8 cellular contexts compared by ENCODE assay signal in genomic region chr1:207752456-207753132, GRCh38. TPM values are rescaled to one million over a fixed set of nuclear protein-coding genes. Genes with fewer than 3 reads are reported as not detected.
DNase-seq lines count a peak whose midpoint lies in the region; ATAC-seq and TF ChIP-seq lines count a peak whose summit lies in the region.

No MANE protein-coding gene starts in this region.

- POLR2A ChIA-PET in naive thymus-derived CD4-positive, alpha-beta T cell (lab: Charles Lee), result interaction anchor here (0.7 to 1.7 kb wide), 3 partner anchors 12 to 71 kb away, joined by 3 to 6 read pairs (median 5); no protein-coding TSS in a partner anchor

- peak overlapping the region; percentile 98 for H3K4me3 ChIP-seq in HUES48 (ENCODE audit: low read depth, low read length)
- H3K4me3 ChIP-seq in epithelial cell of proximal tubule (ENCODE audit: low read depth, low read length), result peak overlapping the region; percentile 92
- H3K4me3 ChIP-seq in naive thymus-derived CD4-positive, alpha-beta T cell (ENCODE audit: low read length), result peak overlapping the region; percentile 92
- H3K4me3 ChIP-seq in thyroid gland (replicated peaks in 1 of 3), result peak overlapping the region; percentile 57 to 94 (median 67)

- H3K4me1 ChIP-seq in HUES48 (ENCODE audit: control insufficient read depth, insufficient read depth, low read length), result peaks cover 49% of the 10 kb centered on the region
- peaks cover 27 to 50% of the 10 kb centered on the region in 2 donors for H3K4me1 ChIP-seq in naive thymus-derived CD4-positive, alpha-beta T cell (ENCODE audit: control insufficient read depth in 2 of 2, insufficient read depth in 2 of 2, low read length in 2 of 2)
- H3K4me1 ChIP-seq in thyroid gland, result peaks cover 40 to 56% of the 10 kb centered on the region in 2 donors

- DNase-seq in DMS53 (lab: John Stamatoyannopoulos, UW) (peak; percentile 81), epithelial cell of proximal tubule (ENCODE audit: low read depth) (no peak), thyroid gland (peak; percentile 63 to 70)
- peak; percentile 18 to 35 for DNase-seq in activated CD4-positive, alpha-beta T cell treated with anti-CD3 and anti-CD28 coated beads for 4 hours
- peak in 5 of 9 donors; percentile 11 to 56 (median 16) for DNase-seq in naive thymus-derived CD4-positive, alpha-beta T cell
- no peak for DNase-seq in effector CD4-positive, alpha-beta T cell

- 1% methylated on average over 22 to 26 of the region's 33 CpGs for WGBS in thyroid gland, 2 donors

- no peaks in the 10 kb centered on the region for H3K27me3 Mint-ChIP-seq in naive thymus-derived CD4-positive, alpha-beta T cell

- TF ChIP-seq CTCF in epithelial cell of proximal tubule (conservative IDR thresholded peaks at IDR 0.05; ENCODE audit: low read depth, low read length) (no peak), thyroid gland (IDR thresholded peaks at IDR 0.05) (no peak)

- H3K36me3 ChIP-seq in HUES48 (ENCODE audit: control insufficient read depth, insufficient read depth, low read length) (peaks cover 14% of the 10 kb centered on the region), thyroid gland (peaks cover 2 to 6% of the 10 kb centered on the region in 2 donors)
- H3K36me3 ChIP-seq in naive thymus-derived CD4-positive, alpha-beta T cell (ENCODE audit: control insufficient read depth in 2 of 3, insufficient read depth in 3 of 3, low read length in 3 of 3), result peaks cover 0 to 12% (median 0%) of the 10 kb centered on the region in 3 experiments

- peak overlapping the region; percentile 85 for H3K27ac ChIP-seq in HUES48 (ENCODE audit: low read depth, low read length)
- H3K27ac ChIP-seq in naive thymus-derived CD4-positive, alpha-beta T cell (ENCODE audit: low read depth, low read length), result peak overlapping the region; percentile 90
- peak overlapping the region; percentile 75 to 91 (median 89) for H3K27ac ChIP-seq in thyroid gland

- intact Hi-C loops in naive thymus-derived CD4-positive, alpha-beta T cell (cut with micrococcal nuclease), result loop anchor here (1.0 to 10.0 kb wide), 8 partner anchors 44 to 1118 kb away; partner anchors contain the start of gene DYRK3 (in 1 of the 2)
- intact Hi-C loops in thyroid gland (cut with DNase I), result no loop called here

- H3K36me3 Mint-ChIP-seq in naive thymus-derived CD4-positive, alpha-beta T cell, result peaks cover 4 to 13% (median 6%) of the 10 kb centered on the region in 5 donors

- peaks cover 0 to 1% (median 0%) of the 10 kb centered on the region in 11 donors for H3K9me3 Mint-ChIP-seq in naive thymus-derived CD4-positive, alpha-beta T cell

- peak; percentile 25 for ATAC-seq in GM21390 (IDR thresholded peaks at IDR 0.05; ENCODE audit: unreplicated experiment)
- ATAC-seq in naive thymus-derived CD4-positive, alpha-beta T cell, result peak; percentile 2

- H3K9ac ChIP-seq in HUES48 (ENCODE audit: low read depth, low read length), result peak overlapping the region; percentile 89

- CTCF ChIA-PET in naive thymus-derived CD4-positive, alpha-beta T cell (lab: Charles Lee), result interaction anchor here (0.6 kb wide), 1 partner anchor 43 kb away, joined by 3 read pairs; no protein-coding TSS in a partner anchor

- H3K4me3 Mint-ChIP-seq in naive thymus-derived CD4-positive, alpha-beta T cell, result peak overlapping the region; percentile 94 to 100 (median 99)

- H3K4me1 Mint-ChIP-seq in naive thymus-derived CD4-positive, alpha-beta T cell, result peaks cover 49 to 92% (median 87%) of the 10 kb centered on the region in 7 donors

- H3K27ac Mint-ChIP-seq in naive thymus-derived CD4-positive, alpha-beta T cell, result peak overlapping the region; percentile 96 to 99 (median 97)

- no peak for TF ChIP-seq POLR2A in thyroid gland (IDR thresholded peaks at IDR 0.05)

- H3K9me3 ChIP-seq in HUES48 (ENCODE audit: control insufficient read depth, insufficient read depth, low read length) (no peaks in the 10 kb centered on the region), thyroid gland (no peaks in the 10 kb centered on the region)
- no peaks in the 10 kb centered on the region for H3K9me3 ChIP-seq in naive thymus-derived CD4-positive, alpha-beta T cell (ENCODE audit: control insufficient read depth in 2 of 3, low read length in 3 of 3)

- H3K27me3 ChIP-seq in HUES48 (ENCODE audit: control insufficient read depth, insufficient read depth, low read length), result no peaks in the 10 kb centered on the region
- no peaks in the 10 kb centered on the region for H3K27me3 ChIP-seq in naive thymus-derived CD4-positive, alpha-beta T cell (ENCODE audit: control insufficient read depth in 2 of 2, insufficient read depth in 2 of 2, low read length in 2 of 2)
- H3K27me3 ChIP-seq in thyroid gland, result no peaks in the 10 kb centered on the region

RNA-seq across cellular contexts. Expression of gene CD46, which starts 0.7 kb away (rescaled TPM):
- total RNA-seq in epithelial cell of proximal tubule (114 and 146 TPM in 2 replicates), thyroid gland (100 to 1,000 TPM; 135 to 275 (median 180) TPM)
- total RNA-seq in naive thymus-derived CD4-positive, alpha-beta T cell, result 100 to 1,000 TPM; 121 to 216 (median 127) TPM
- polyA plus RNA-seq in naive thymus-derived CD4-positive, alpha-beta T cell, result 100 to 1,000 TPM; 109 to 165 TPM

Comparison
In these comparisons a context has a peak if more than half of its experiments do, and no peak if none do; other contexts are left out.
1. DNase-seq: peak in DMS53 (single experiment), activated CD4-positive, alpha-beta T cell treated with anti-CD3 and anti-CD28 coated beads for 4 hours (2 of 2), naive thymus-derived CD4-positive, alpha-beta T cell (5 of 9) and thyroid gland (2 of 2); none in epithelial cell of proximal tubule (single experiment) and effector CD4-positive, alpha-beta T cell (single experiment).
2. Peak in every context shown above with its lines, with median percentiles within 50 percentile points of each other: H3K27ac ChIP-seq and H3K4me3 ChIP-seq.